In the genomic region with DNA sequence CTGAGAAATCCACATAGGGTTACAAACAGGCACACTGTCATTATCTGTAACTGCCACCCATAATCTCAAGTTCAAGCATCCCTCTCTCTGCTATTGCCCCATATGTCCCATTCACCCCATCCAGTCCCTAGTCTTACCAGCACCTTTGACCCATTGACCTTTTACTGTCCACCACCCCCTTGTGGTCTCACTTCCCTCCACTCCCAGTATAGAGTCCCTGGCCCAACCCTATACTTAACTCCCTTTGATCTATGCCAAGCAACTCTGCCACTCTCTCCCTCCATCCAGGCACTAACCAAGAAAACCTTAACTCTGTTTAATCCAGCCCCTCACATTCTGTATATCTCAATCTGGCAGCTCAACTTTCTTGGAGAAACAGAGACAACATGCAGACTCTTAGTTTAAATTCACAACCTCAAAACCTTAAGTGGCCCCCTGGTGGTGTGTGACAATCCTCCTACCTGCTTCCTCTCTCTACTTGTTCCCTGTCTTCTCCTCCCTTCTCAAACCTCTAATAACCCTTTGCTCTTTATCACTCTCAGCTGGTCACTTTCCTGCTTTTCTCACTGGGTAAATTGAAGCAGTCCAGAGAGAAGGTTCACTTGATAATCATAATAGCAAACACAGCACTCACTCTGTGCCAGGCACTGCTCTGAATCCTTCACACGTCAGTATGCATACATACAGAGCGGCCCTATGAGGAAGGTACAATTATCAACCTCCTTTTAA, we compare ENCODE assay signal across 8 cellular contexts.
DNase-seq lines count a peak whose midpoint lies in the region; ATAC-seq, FAIRE-seq and TF ChIP-seq lines count a peak whose summit lies in the region.

No MANE protein-coding gene starts in this region.

- H3K9me3 ChIP-seq in IMR-90 (ENCODE audit: control insufficient read depth, insufficient read depth, low read length) (no peaks in the 10 kb centered on the region), small intestine (ENCODE audit: control insufficient read depth, low read depth) (no peaks in the 10 kb centered on the region)

- WGBS in IMR-90 (ENCODE audit: extremely low coverage in 2 of 2, insufficient read length in 1 of 2), 2 experiments: no CpG with 5 or more reads among the region's 2 CpGs
- 89 to 97% (median 97%) methylated on average over 2 of the region's 2 CpGs for WGBS in small intestine, 3 donors

- no peak overlapping the region for H3K18ac ChIP-seq in IMR-90 (ENCODE audit: low read depth, low read length)

- no peak overlapping the region for H4K8ac ChIP-seq in IMR-90 (ENCODE audit: low read depth in 2 of 2, low read length in 2 of 2)

- no peak overlapping the region for H4K91ac ChIP-seq in IMR-90 (ENCODE audit: insufficient read depth, low read depth, low read length)

- dilution Hi-C loops in IMR-90 (cut with HindIII; ENCODE audit: low sequenced_read_pairs, unreplicated experiment): no loop called here

- no peaks in the 10 kb centered on the region for H3K36me3 Mint-ChIP-seq in activated T-cell treated with anti-CD3 and anti-CD28 coated beads, Interleukin-2, amount 50 U/mL, for 24 hours (ENCODE audit: low read depth)
- H3K36me3 Mint-ChIP-seq in T-helper 2 cell treated with Interferon-gamma antibody and Interleukin-4, amounts not matched to agents 5 μg/mL and 100 μg/mL, for 36 hours (ENCODE audit: low read depth): no peaks in the 10 kb centered on the region

- H3K4me3 Mint-ChIP-seq in activated T-cell treated with anti-CD3 and anti-CD28 coated beads, Interleukin-2, amount 50 U/mL, for 24 hours: no peak overlapping the region
- H3K4me3 Mint-ChIP-seq in T-helper 2 cell treated with Interferon-gamma antibody and Interleukin-4, amounts not matched to agents 5 μg/mL and 100 μg/mL, for 36 hours: no peak overlapping the region

- TF ChIP-seq CTCF in IMR-90 (conservative IDR thresholded peaks at IDR 0.05; ENCODE audit: low read depth, low read length): 0 out of 2 replicates have a peak, but pooled peaks have one; percentile 12

- H2BK120ac ChIP-seq in IMR-90 (ENCODE audit: low read depth, low read length): no peak overlapping the region

- H3K4me1 Mint-ChIP-seq in activated T-cell treated with anti-CD3 and anti-CD28 coated beads, Interleukin-2, amount 50 U/mL, for 24 hours (ENCODE audit: low read depth): no peaks in the 10 kb centered on the region
- H3K4me1 Mint-ChIP-seq in T-helper 2 cell treated with Interferon-gamma antibody and Interleukin-4, amounts not matched to agents 5 μg/mL and 100 μg/mL, for 36 hours (ENCODE audit: low read depth): no peaks in the 10 kb centered on the region

- no peaks in the 10 kb centered on the region for H3K79me1 ChIP-seq in IMR-90 (ENCODE audit: low read depth in 1 of 2, low read length in 2 of 2)

- TF ChIP-seq RAD21 in IMR-90 (IDR thresholded peaks at IDR 0.05; ENCODE audit: low read length): no peak

- no peaks in the 10 kb centered on the region for H3K9me3 Mint-ChIP-seq in activated T-cell treated with anti-CD3 and anti-CD28 coated beads, Interleukin-2, amount 50 U/mL, for 24 hours
- H3K9me3 Mint-ChIP-seq in T-helper 2 cell treated with Interferon-gamma antibody and Interleukin-4, amounts not matched to agents 5 μg/mL and 100 μg/mL, for 36 hours: peaks cover 3% of the 10 kb centered on the region

- H3K23ac ChIP-seq in IMR-90 (ENCODE audit: low read depth, low read length): no peak overlapping the region

- no peak overlapping the region for H3K4ac ChIP-seq in IMR-90 (ENCODE audit: low read depth, low read length)

- intact Hi-C loops in IMR-90 (cut with micrococcal nuclease): no loop called here

- no peak overlapping the region for H2BK15ac ChIP-seq in IMR-90 (ENCODE audit: low read depth, low read length)

- H3K4me3 ChIP-seq in IMR-90 (ENCODE audit: insufficient read depth, low read depth, low read length) (no peak overlapping the region), small intestine (ENCODE audit: low read depth in 1 of 2, low read length in 2 of 2) (no peak overlapping the region)

- H3K27ac ChIP-seq in IMR-90 (ENCODE audit: insufficient read depth, low read length): no peak overlapping the region
- no peak overlapping the region for H3K27ac ChIP-seq in small intestine (ENCODE audit: low read depth in 1 of 2, low read length in 1 of 2)

- H4K5ac ChIP-seq in IMR-90 (ENCODE audit: low read depth, low read length): no peak overlapping the region

- no peak for FAIRE-seq in small intestine (lab: Jason Lieb, UNC)

- no peak overlapping the region for H3K27ac Mint-ChIP-seq in activated T-cell treated with anti-CD3 and anti-CD28 coated beads, Interleukin-2, amount 50 U/mL, for 24 hours
- H3K27ac Mint-ChIP-seq in T-helper 2 cell treated with Interferon-gamma antibody and Interleukin-4, amounts not matched to agents 5 μg/mL and 100 μg/mL, for 36 hours: no peak overlapping the region

- no peak overlapping the region for H3K4me2 ChIP-seq in IMR-90 (ENCODE audit: low read depth, low read length)

- H2AK9ac ChIP-seq in IMR-90 (replicated peaks; ENCODE audit: low read depth, low read length, poor library complexity): no peak overlapping the region

- H3K27me3 ChIP-seq in IMR-90 (ENCODE audit: control insufficient read depth, insufficient read depth, low read length): no peaks in the 10 kb centered on the region
- no peaks in the 10 kb centered on the region for H3K27me3 ChIP-seq in small intestine (ENCODE audit: control insufficient read depth in 2 of 2, insufficient read depth in 2 of 2, low read length in 2 of 2)

- H3K14ac ChIP-seq in IMR-90 (replicated peaks; ENCODE audit: low read depth, low read length): no peak overlapping the region

- H3K9me1 ChIP-seq in IMR-90 (ENCODE audit: insufficient read depth, low read length): no peaks in the 10 kb centered on the region

- no peak overlapping the region for H2AK5ac ChIP-seq in IMR-90 (ENCODE audit: low read depth, low read length)

- H3K36me3 ChIP-seq in IMR-90 (ENCODE audit: control insufficient read depth, insufficient read depth, low read length): 0 out of 2 replicates have a peak, but pooled peaks cover 1% of the 10 kb centered on the region
- H3K36me3 ChIP-seq in small intestine (ENCODE audit: control insufficient read depth in 2 of 2, insufficient read depth in 2 of 2, low read length in 2 of 2): no peaks in the 10 kb centered on the region

- TF ChIP-seq POLR2A in IMR-90 (IDR thresholded peaks at IDR 0.05; ENCODE audit: low read depth, low read length): no peak

- no peak for DNase-seq in IMR-90
- DNase-seq in activated T-cell treated with anti-CD3 and anti-CD28 coated beads, Interleukin-2, amount 50 U/mL, for 24 hours: peak; percentile 37
- DNase-seq in small intestine: peak; percentile 8
- no peak for DNase-seq in SHP77 (lab: John Stamatoyannopoulos, UW)
- DNase-seq in T-helper 2 cell treated with Interferon-gamma antibody and Interleukin-4, amounts not matched to agents 5 μg/mL and 100 μg/mL, for 36 hours (ENCODE audit: low spot score): no peak
- no peak for DNase-seq in NCI-H82 (lab: John Stamatoyannopoulos, UW)

- H2BK20ac ChIP-seq in IMR-90 (ENCODE audit: low read depth, low read length): no peak overlapping the region

- H2BK5ac ChIP-seq in IMR-90 (ENCODE audit: low read depth, low read length, poor library complexity, severe bottlenecking): no peak overlapping the region

- no TSS peak for BruUV-seq in IMR-90 (replicated peaks; lab: Mats Ljungman, UMichigan)

- CTCF ChIA-PET in IMR-90 (lab: Yijun Ruan, JAX): no interaction called here

- no peaks in the 10 kb centered on the region; the same call in 1 of the 2 replicates for H4K20me1 ChIP-seq in IMR-90 (ENCODE audit: insufficient read depth, low read length)

- POLR2A ChIA-PET in IMR-90 (lab: Charles Lee; ENCODE audit: unreplicated experiment): no interaction called here

- H3K9ac ChIP-seq in IMR-90 (ENCODE audit: low read depth, low read length): no peak overlapping the region

- peaks cover 2% of the 10 kb centered on the region for H3K27me3 Mint-ChIP-seq in activated T-cell treated with anti-CD3 and anti-CD28 coated beads, Interleukin-2, amount 50 U/mL, for 24 hours
- no peaks in the 10 kb centered on the region for H3K27me3 Mint-ChIP-seq in T-helper 2 cell treated with Interferon-gamma antibody and Interleukin-4, amounts not matched to agents 5 μg/mL and 100 μg/mL, for 36 hours (ENCODE audit: low read depth)

- H3K4me1 ChIP-seq in IMR-90 (ENCODE audit: control insufficient read depth, insufficient read depth, low read length) (no peaks in the 10 kb centered on the region), small intestine (ENCODE audit: control insufficient read depth in 2 of 2, insufficient read depth in 1 of 2, low read depth in 1 of 2, low read length in 1 of 2) (peaks cover 0 to 2% of the 10 kb centered on the region in 2 donors)

- in situ Hi-C loops in IMR-90 (cut with MboI; ENCODE audit: low sequenced_read_pairs): no loop called here

- H3K56ac ChIP-seq in IMR-90 (ENCODE audit: extremely low read depth, insufficient read depth, low read length): no peak overlapping the region

- peak; percentile 68 for ATAC-seq in GM18502 (IDR thresholded peaks at IDR 0.05; ENCODE audit: poor library complexity, unreplicated experiment)
- no peak for ATAC-seq in IMR-90 (ENCODE audit: low read depth)
- ATAC-seq in HG03571 (IDR thresholded peaks at IDR 0.05; ENCODE audit: unreplicated experiment): no peak

- H2AFZ ChIP-seq in IMR-90 (replicated peaks; ENCODE audit: low read length, poor library complexity): no peak overlapping the region

TF ChIP-seq in IMR-90, 13 proteins besides CTCF, POLR2A, EP300 and RAD21:
- no peak for TF ChIP-seq RFX5 (IDR thresholded peaks at IDR 0.05; ENCODE audit: low read depth, low read length)
- TF ChIP-seq SMC3 (IDR thresholded peaks at IDR 0.05; ENCODE audit: low read depth, low read length): peak; percentile 7; the same call in 1 of the 2 replicates
- TF ChIP-seq, protein P1, sequence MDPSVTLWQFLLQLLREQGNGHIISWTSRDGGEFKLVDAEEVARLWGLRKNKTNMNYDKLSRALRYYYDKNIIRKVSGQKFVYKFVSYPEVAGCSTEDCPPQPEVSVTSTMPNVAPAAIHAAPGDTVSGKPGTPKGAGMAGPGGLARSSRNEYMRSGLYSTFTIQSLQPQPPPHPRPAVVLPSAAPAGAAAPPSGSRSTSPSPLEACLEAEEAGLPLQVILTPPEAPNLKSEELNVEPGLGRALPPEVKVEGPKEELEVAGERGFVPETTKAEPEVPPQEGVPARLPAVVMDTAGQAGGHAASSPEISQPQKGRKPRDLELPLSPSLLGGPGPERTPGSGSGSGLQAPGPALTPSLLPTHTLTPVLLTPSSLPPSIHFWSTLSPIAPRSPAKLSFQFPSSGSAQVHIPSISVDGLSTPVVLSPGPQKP (IDR thresholded peaks at IDR 0.05; ENCODE audit: borderline replicate concordance, low read depth, low read length): no peak
TF ChIP-seq in IMR-90: peak in this region for 1.

Comparison
In these comparisons a context has a peak if more than half of its experiments do, and no peak if none do; other contexts are left out.
1. DNase-seq: peak in activated T-cell treated with anti-CD3 and anti-CD28 coated beads, Interleukin-2, amount 50 U/mL, for 24 hours (single experiment) and small intestine (single experiment); none in IMR-90 (single experiment), SHP77 (0 of 2), T-helper 2 cell treated with Interferon-gamma antibody and Interleukin-4, amounts not matched to agents 5 μg/mL and 100 μg/mL, for 36 hours (single experiment) and NCI-H82 (single experiment).